In genomic region chr13:79722885-79723445, GRCh38 we compare ENCODE assay signal across 16 cellular contexts.
A peak's percentile ranks its signal among the peaks of the same experiment; 100 is the strongest.
DNase-seq lines count a peak whose midpoint lies in the region; ATAC-seq and TF ChIP-seq lines count a peak whose summit lies in the region.
"Had no signal": no experiment of that assay in that cellular context is flagged by ENCODE, and none has a peak within 500 bp of the region (broad histone marks: within the 10 kb centered on the region; RNA-seq: fewer than 3 reads in every experiment).

No MANE protein-coding gene starts in this region.

- H3K4me1 ChIP-seq in SJCRH30 (peaks cover 47% of the 10 kb centered on the region), mesenchymal stem cell (ENCODE audit: control insufficient read depth, insufficient read depth, low read depth, low read length) (peaks cover 6% of the 10 kb centered on the region), rectal smooth muscle tissue (ENCODE audit: control insufficient read depth, insufficient read depth, low read length) (no peaks in the 10 kb centered on the region)
- H3K4me1 ChIP-seq: Peyer's patch had no signal

- H3K4ac ChIP-seq in mesenchymal stem cell (ENCODE audit: low read depth in 1 of 2, low read length in 2 of 2), result no peak overlapping the region

- H3K4me2 ChIP-seq in mesenchymal stem cell (ENCODE audit: low read length, poor library complexity, severe bottlenecking), result no peak overlapping the region

- H3K27ac ChIP-seq in SJCRH30 (peak overlapping the region; percentile 98), epithelial cell of prostate (no peak overlapping the region), mesenchymal stem cell (ENCODE audit: low read length, poor library complexity, severe bottlenecking) (no peak overlapping the region), rectal smooth muscle tissue (ENCODE audit: low read depth, low read length) (no peak overlapping the region)

- no peak overlapping the region for H2BK15ac ChIP-seq in mesenchymal stem cell (ENCODE audit: low read depth, poor library complexity, severe bottlenecking)

- no peak overlapping the region for H3K4me3 ChIP-seq in SJCRH30
- H3K4me3 ChIP-seq in mesenchymal stem cell (ENCODE audit: insufficient read depth in 1 of 2, low read depth in 1 of 2, low read length in 2 of 2), result peak overlapping the region in 1 of 2 experiments; percentile 6
- H3K4me3 ChIP-seq in rectal smooth muscle tissue (ENCODE audit: low read length), result peak overlapping the region; percentile 38
- no peak overlapping the region for H3K4me3 ChIP-seq in lower leg skin (ENCODE audit: low read depth, poor library complexity, severe bottlenecking)
- H3K4me3 ChIP-seq: Peyer's patch had no signal

- H3K36me3 ChIP-seq in SJCRH30, result no peaks in the 10 kb centered on the region
- no peaks in the 10 kb centered on the region for H3K36me3 ChIP-seq in mesenchymal stem cell (ENCODE audit: control insufficient read depth in 1 of 2, insufficient read depth in 2 of 2, low read depth in 1 of 2, low read length in 2 of 2)
- H3K36me3 ChIP-seq in rectal smooth muscle tissue (ENCODE audit: control insufficient read depth, insufficient read depth, low read length), result no peaks in the 10 kb centered on the region
- H3K36me3 ChIP-seq: Peyer's patch had no signal

- no peak overlapping the region for H2AFZ ChIP-seq in mesenchymal stem cell (ENCODE audit: low read depth, low read length)

- H3K9me3 ChIP-seq in SJCRH30 (replicated peaks) (0 out of 2 replicates have a peak, but pooled peaks cover 3% of the 10 kb centered on the region), mesenchymal stem cell (ENCODE audit: control insufficient read depth, low read length) (no peaks in the 10 kb centered on the region)
- H3K9me3 ChIP-seq: Peyer's patch had no signal

- no peak overlapping the region for H4K8ac ChIP-seq in mesenchymal stem cell (ENCODE audit: low read length)

- H3K9ac ChIP-seq in mesenchymal stem cell (ENCODE audit: low read length) (no peak overlapping the region), rectal smooth muscle tissue (ENCODE audit: low read length) (no peak overlapping the region)

- WGBS in mesenchymal stem cell, result 50% methylated on average over 1 of the region's 1 CpG
- WGBS in lower leg skin, 2 donors, result 50 to 56% methylated on average over 1 of the region's 1 CpG

- H4K91ac ChIP-seq in mesenchymal stem cell (ENCODE audit: low read length), result no peak overlapping the region

- H2BK120ac ChIP-seq in mesenchymal stem cell (ENCODE audit: low read depth, low read length), result no peak overlapping the region

- H3K27me3 ChIP-seq in SJCRH30 (no peaks in the 10 kb centered on the region), mesenchymal stem cell (ENCODE audit: control insufficient read depth in 1 of 2, insufficient read depth in 1 of 2, low read length in 2 of 2) (no peaks in the 10 kb centered on the region), rectal smooth muscle tissue (ENCODE audit: control insufficient read depth, insufficient read depth, low read length) (no peaks in the 10 kb centered on the region)
- H3K27me3 ChIP-seq: Peyer's patch had no signal

- no peak for DNase-seq in SJCRH30
- peak; percentile 3 for DNase-seq in epithelial cell of prostate (ENCODE audit: low read depth, low spot score)
- no peak for DNase-seq in mesenchymal stem cell
- DNase-seq in lower leg skin (ENCODE audit: low spot score in 2 of 2), result no peak
- no peak for DNase-seq in stimulated activated CD4-positive, alpha-beta T cell treated with anti-CD3 and anti-CD28 coated beads, Interleukin-4, amount 100 ng/mL, for 24 hours
- DNase-seq in T1000 (lab: John Stamatoyannopoulos, UW), result no peak
- DNase-seq: CD4-positive, CD25-positive, alpha-beta regulatory T cell; DMS153; NCI-H2107; NCI-H510A; NK-92 treated with Interleukin-12 subunit alpha and Interleukin-12 subunit beta, amount 100 ng/mL, for 24 hours; Peyer's patch; T-helper 9 cell had no signal

- H3K79me1 ChIP-seq in mesenchymal stem cell (replicated peaks; ENCODE audit: low read length, poor library complexity, severe bottlenecking), result no peaks in the 10 kb centered on the region

- TF ChIP-seq POLR2A in lower leg skin (IDR thresholded peaks at IDR 0.05), result no peak

- H2BK5ac ChIP-seq in mesenchymal stem cell (ENCODE audit: low read depth, low read length, poor library complexity, severe bottlenecking), result no peak overlapping the region

- no peak overlapping the region for H3K18ac ChIP-seq in mesenchymal stem cell (ENCODE audit: low read depth in 1 of 2, low read length in 2 of 2)

- ATAC-seq in HG03097 (IDR thresholded peaks at IDR 0.05; ENCODE audit: low FRiP score, unreplicated experiment), result no peak
- ATAC-seq: stimulated activated memory B cell treated with anti-CD40 and anti-IgM and Interleukin-4, amounts not matched to agents 10 μg/mL and 1 μg/mL and 100 μg/mL, for 72 hours had no signal

- intact Hi-C loops in lower leg skin (cut with DNase I; ENCODE audit: low total_unique reads), result no loop called here

- no peak overlapping the region for H2BK12ac ChIP-seq in mesenchymal stem cell (ENCODE audit: low read length in 2 of 2)

- H3K14ac ChIP-seq in mesenchymal stem cell (ENCODE audit: low read length in 2 of 2), result no peak overlapping the region

- TF ChIP-seq CTCF in lower leg skin (IDR thresholded peaks at IDR 0.05), result no peak

- H3K23ac ChIP-seq in mesenchymal stem cell (ENCODE audit: low read length in 2 of 2), result no peak overlapping the region

- peak overlapping the region; percentile 15 for H2AK5ac ChIP-seq in mesenchymal stem cell (ENCODE audit: low read length, severe bottlenecking)
